17 cellular contexts compared by ENCODE assay signal in genomic region chr4:66000500-66001117, GRCh38.
DNase-seq lines count a peak whose midpoint lies in the region; TF ChIP-seq lines count a peak whose summit lies in the region.
"Had no signal": no experiment of that assay in that cellular context is flagged by ENCODE, and none has a peak within 500 bp of the region (broad histone marks: within the 10 kb centered on the region; RNA-seq: fewer than 3 reads in every experiment).

No MANE protein-coding gene starts in this region.

- intact Hi-C loops in Caco-2 (cut with micrococcal nuclease; ENCODE audit: unreplicated experiment), result no loop called here
- intact Hi-C loops in prostate gland (cut with DNase I), result no loop called here
- intact Hi-C loops in head of caudate nucleus (cut with DNase I), result no loop called here

- no peaks in the 10 kb centered on the region for H3K27me3 Mint-ChIP-seq in Caco-2 (ENCODE audit: insufficient read depth, unreplicated experiment)
- H3K27me3 Mint-ChIP-seq: activated CD4-positive, alpha-beta T cell treated with anti-CD3 and anti-CD28 coated beads, Interleukin-2, amount 10 ng/mL, durations not matched to agents 7 days and 5 days; activated naive CD4-positive, alpha-beta T cell treated with anti-CD3 and anti-CD28 coated beads, Interleukin-2, amount 50 U/mL, for 24 hours had no signal

- H3K9me3 ChIP-seq in Caco-2 (no peaks in the 10 kb centered on the region), HUES64 (ENCODE audit: insufficient read depth, low read depth, low read length) (no peaks in the 10 kb centered on the region), SK-N-MC (ENCODE audit: low read depth, low read length) (no peaks in the 10 kb centered on the region), prostate gland (no peaks in the 10 kb centered on the region)
- H3K9me3 ChIP-seq: sigmoid colon, tibial nerve had no signal

- peaks cover 4% of the 10 kb centered on the region; the same call in 1 of the 2 replicates for H3K4me1 ChIP-seq in Caco-2
- peaks cover 9% of the 10 kb centered on the region; the same call in 1 of the 2 replicates for H3K4me1 ChIP-seq in HUES64 (ENCODE audit: insufficient read depth, low read length)
- no peaks in the 10 kb centered on the region for H3K4me1 ChIP-seq in prostate gland (replicated peaks)
- H3K4me1 ChIP-seq: sigmoid colon, tibial nerve had no signal

- DNase-seq in Caco-2 (no peak), SK-N-MC (ENCODE audit: low read depth, low spot score) (peak; percentile 40), fibroblast of the aortic adventitia (ENCODE audit: low read depth) (peak; percentile 66), UCSD-AML1 (lab: John Stamatoyannopoulos, UW; ENCODE audit: unreplicated experiment) (no peak), prostate gland (ENCODE audit: low spot score) (no peak), head of caudate nucleus (no peak), NCI-H187 (lab: John Stamatoyannopoulos, UW) (no peak)
- DNase-seq: activated CD4-positive, alpha-beta T cell treated with anti-CD3 and anti-CD28 coated beads, Interleukin-2, amount 10 ng/mL, durations not matched to agents 7 days and 5 days; activated T-cell treated with anti-CD3 and anti-CD28 coated beads for 4 hours; mammary epithelial cell; sigmoid colon; stimulated activated CD4-positive, alpha-beta T cell treated with anti-CD3 and anti-CD28 coated beads, Interleukin-4, amount 100 ng/mL, for 1 hour had no signal

- H3K9ac ChIP-seq in HUES64 (ENCODE audit: low read depth, low read length) (no peak overlapping the region), SK-N-MC (ENCODE audit: insufficient read length) (no peak overlapping the region)

- no TSS peak for BruUV-seq in Caco-2 (replicated peaks; lab: Mats Ljungman, UMichigan)

- H3K4me1 Mint-ChIP-seq in Caco-2 (ENCODE audit: low read depth, unreplicated experiment), result no peaks in the 10 kb centered on the region
- H3K4me1 Mint-ChIP-seq: activated CD4-positive, alpha-beta T cell treated with anti-CD3 and anti-CD28 coated beads, Interleukin-2, amount 10 ng/mL, durations not matched to agents 7 days and 5 days; activated naive CD4-positive, alpha-beta T cell treated with anti-CD3 and anti-CD28 coated beads, Interleukin-2, amount 50 U/mL, for 24 hours had no signal

- H3K4me3 ChIP-seq in Caco-2 (ENCODE audit: low read depth, low read length), result peak overlapping the region; percentile 65; the same call in 1 of the 2 replicates
- 0 out of 2 replicates have a peak overlapping the region, but pooled peaks have one; percentile 50 for H3K4me3 ChIP-seq in HUES64 (ENCODE audit: low read length)
- H3K4me3 ChIP-seq in SK-N-MC, result peak overlapping the region; percentile 33; the same call in 1 of the 2 replicates
- no peak overlapping the region for H3K4me3 ChIP-seq in fibroblast of the aortic adventitia (ENCODE audit: low read depth, low read length)
- no peak overlapping the region for H3K4me3 ChIP-seq in prostate gland
- H3K4me3 ChIP-seq: sigmoid colon, tibial nerve had no signal

- no peaks in the 10 kb centered on the region for H3K36me3 ChIP-seq in Caco-2 (ENCODE audit: control insufficient read depth, insufficient read depth, low read length)
- no peaks in the 10 kb centered on the region for H3K36me3 ChIP-seq in HUES64 (ENCODE audit: insufficient read depth, low read length)
- no peaks in the 10 kb centered on the region for H3K36me3 ChIP-seq in SK-N-MC (ENCODE audit: insufficient read depth, low read length)
- no peaks in the 10 kb centered on the region for H3K36me3 ChIP-seq in prostate gland
- H3K36me3 ChIP-seq: cardiac muscle cell, sigmoid colon, tibial nerve had no signal

- no peaks in the 10 kb centered on the region for H3K27me3 ChIP-seq in Caco-2 (replicated peaks; ENCODE audit: control insufficient read depth, insufficient read depth, low read length)
- H3K27me3 ChIP-seq in HUES64 (ENCODE audit: insufficient read depth, low read length), result no peaks in the 10 kb centered on the region
- no peaks in the 10 kb centered on the region for H3K27me3 ChIP-seq in prostate gland (replicated peaks; ENCODE audit: insufficient read depth)
- H3K27me3 ChIP-seq: cardiac muscle cell, sigmoid colon, tibial nerve had no signal

- no peak overlapping the region for H3K4me3 Mint-ChIP-seq in Caco-2 (ENCODE audit: unreplicated experiment)
- H3K4me3 Mint-ChIP-seq: activated CD4-positive, alpha-beta T cell treated with anti-CD3 and anti-CD28 coated beads, Interleukin-2, amount 10 ng/mL, durations not matched to agents 7 days and 5 days; activated naive CD4-positive, alpha-beta T cell treated with anti-CD3 and anti-CD28 coated beads, Interleukin-2, amount 50 U/mL, for 24 hours; T-helper 2 cell treated with Interferon-gamma antibody and Interleukin-4, amounts not matched to agents 5 μg/mL and 100 μg/mL, for 36 hours had no signal

- no CpG with 5 or more reads among the region's 1 CpG for WGBS in HUES64
- 54% methylated on average over 1 of the region's 1 CpG for WGBS in prostate gland

- POLR2A ChIA-PET in Caco-2 (lab: Charles Lee), result no interaction called here

- no peak for TF ChIP-seq POLR2A in prostate gland (IDR thresholded peaks at IDR 0.05)

- CTCF ChIA-PET in Caco-2 (lab: Charles Lee), result no interaction called here

- peaks cover 2% of the 10 kb centered on the region for H3K9me3 Mint-ChIP-seq in Caco-2 (ENCODE audit: unreplicated experiment)

- TF ChIP-seq CTCF in Caco-2 (IDR thresholded peaks at IDR 0.05; ENCODE audit: insufficient read depth in 1 of 2, low read depth in 1 of 2, low read length in 1 of 2, severe bottlenecking in 1 of 2, unreplicated experiment in 1 of 2), result no peak
- TF ChIP-seq CTCF in fibroblast of the aortic adventitia (IDR thresholded peaks at IDR 0.05; ENCODE audit: insufficient read depth, low read length), result no peak
- TF ChIP-seq CTCF in prostate gland (IDR thresholded peaks at IDR 0.05), result no peak

- no peaks in the 10 kb centered on the region for H3K36me3 Mint-ChIP-seq in Caco-2 (ENCODE audit: insufficient read depth, unreplicated experiment)
- H3K36me3 Mint-ChIP-seq: activated naive CD4-positive, alpha-beta T cell treated with anti-CD3 and anti-CD28 coated beads, Interleukin-2, amount 50 U/mL, for 24 hours had no signal

- H3K27ac ChIP-seq in HUES64 (ENCODE audit: low read depth, low read length) (no peak overlapping the region), SK-N-MC (peak overlapping the region; percentile 69; the same call in 1 of the 2 replicates), prostate gland (no peak overlapping the region)
- H3K27ac ChIP-seq: cardiac muscle cell, sigmoid colon, tibial nerve had no signal

- no peak overlapping the region for H3K27ac Mint-ChIP-seq in Caco-2 (ENCODE audit: unreplicated experiment)
- H3K27ac Mint-ChIP-seq: activated CD4-positive, alpha-beta T cell treated with anti-CD3 and anti-CD28 coated beads, Interleukin-2, amount 10 ng/mL, durations not matched to agents 7 days and 5 days; activated naive CD4-positive, alpha-beta T cell treated with anti-CD3 and anti-CD28 coated beads, Interleukin-2, amount 50 U/mL, for 24 hours; T-helper 2 cell treated with Interferon-gamma antibody and Interleukin-4, amounts not matched to agents 5 μg/mL and 100 μg/mL, for 36 hours had no signal

Comparison
In these comparisons a context has a peak if more than half of its experiments do, and no peak if none do; other contexts are left out.
1. DNase-seq: peak in SK-N-MC (single experiment) and fibroblast of the aortic adventitia (single experiment); none in Caco-2 (0 of 2), UCSD-AML1 (single experiment), prostate gland (single experiment), head of caudate nucleus (0 of 42) and NCI-H187 (0 of 2).
2. H3K4me3 ChIP-seq: peak in Caco-2 (single experiment), HUES64 (single experiment) and SK-N-MC (single experiment); none in fibroblast of the aortic adventitia (single experiment) and prostate gland (0 of 2).